Comparison of ENCODE assay signal across 9 cellular contexts in genomic region chr22:37189011-37189466, GRCh38. TPM values are rescaled to one million over a fixed set of nuclear protein-coding genes. Genes with fewer than 3 reads are reported as not detected.
A peak's percentile ranks its signal among the peaks of the same experiment; 100 is the strongest.
DNase-seq lines count a peak whose midpoint lies in the region; ATAC-seq and TF ChIP-seq lines count a peak whose summit lies in the region.
"Had no signal": no experiment of that assay in that cellular context is flagged by ENCODE, and none has a peak within 500 bp of the region (broad histone marks: within the 10 kb centered on the region; RNA-seq: fewer than 3 reads in every experiment).

No MANE protein-coding gene starts in this region.

- H3K27ac ChIP-seq in ascending aorta (peak overlapping the region; percentile 61 to 82), subcutaneous abdominal adipose tissue (ENCODE audit: low read depth, low read length) (peak overlapping the region; percentile 95)

- H3K4me3 ChIP-seq in ascending aorta (no peak overlapping the region), subcutaneous abdominal adipose tissue (ENCODE audit: low read depth in 1 of 5, low read length in 5 of 5) (peak overlapping the region in 3 of 5 donors; percentile 56 to 68 (median 63))
- H3K4me3 ChIP-seq: HAP-1 had no signal

- TF ChIP-seq CTCF in ascending aorta (IDR thresholded peaks at IDR 0.05) (no peak), CD14-positive monocyte (IDR thresholded peaks at IDR 0.05) (no peak)

- DNase-seq in KBM-7: peak; percentile 64
- no peak for DNase-seq in ascending aorta (ENCODE audit: low spot score in 2 of 2)
- no peak for DNase-seq in immature natural killer cell
- DNase-seq in CD14-positive monocyte (ENCODE audit: low spot score): no peak
- no peak for DNase-seq in NCI-H526 (lab: John Stamatoyannopoulos, UW)
- no peak for DNase-seq in DMS53 treated with DMSO at 0.1 percent for 48 hours (lab: John Stamatoyannopoulos, UW; ENCODE audit: unreplicated experiment)
- no peak for DNase-seq in activated CD8-positive, alpha-beta memory T cell treated with anti-CD3 and anti-CD28 coated beads, Interleukin-2, amount 10 ng/mL, durations not matched to agents 7 days and 5 days

- peak overlapping the region in 1 of 5 donors; percentile 33 for H3K9ac ChIP-seq in subcutaneous abdominal adipose tissue (ENCODE audit: low read length in 5 of 5)

- H3K27ac Mint-ChIP-seq in immature natural killer cell (peak overlapping the region; percentile 53 to 90 (median 72)), CD14-positive monocyte (peak overlapping the region in 1 of 7 donors; percentile 32)
- H3K27ac Mint-ChIP-seq in activated CD8-positive, alpha-beta memory T cell treated with anti-CD3 and anti-CD28 coated beads, Interleukin-2, amount 10 ng/mL, durations not matched to agents 7 days and 5 days: no peak overlapping the region

- H3K4me1 ChIP-seq in ascending aorta (peaks cover 6 to 20% of the 10 kb centered on the region in 2 donors), subcutaneous abdominal adipose tissue (ENCODE audit: control insufficient read depth in 5 of 5, insufficient read depth in 5 of 5, low read length in 5 of 5) (peaks cover 17 to 56% (median 43%) of the 10 kb centered on the region in 5 donors)
- H3K4me1 ChIP-seq: HAP-1 had no signal

- peaks cover 66 to 73% of the 10 kb centered on the region in 2 donors for H3K4me1 Mint-ChIP-seq in immature natural killer cell
- peaks cover 18% of the 10 kb centered on the region for H3K4me1 Mint-ChIP-seq in CD14-positive monocyte
- peaks cover 64% of the 10 kb centered on the region for H3K4me1 Mint-ChIP-seq in activated CD8-positive, alpha-beta memory T cell treated with anti-CD3 and anti-CD28 coated beads, Interleukin-2, amount 10 ng/mL, durations not matched to agents 7 days and 5 days

- H3K27me3 ChIP-seq in ascending aorta (no peaks in the 10 kb centered on the region), subcutaneous abdominal adipose tissue (ENCODE audit: control insufficient read depth in 5 of 5, insufficient read depth in 4 of 5, low read length in 5 of 5) (peaks cover 0 to 2% (median 0%) of the 10 kb centered on the region in 5 donors)

- in situ Hi-C loops in KBM-7 (cut with MboI; ENCODE audit: low pct_unique_long_range_greater_than_20kb, low sequenced_read_pairs): no loop called here

- no peaks in the 10 kb centered on the region for H3K9me3 Mint-ChIP-seq in immature natural killer cell
- peaks cover 0 to 3% (median 0%) of the 10 kb centered on the region in 7 donors for H3K9me3 Mint-ChIP-seq in CD14-positive monocyte
- H3K9me3 Mint-ChIP-seq in activated CD8-positive, alpha-beta memory T cell treated with anti-CD3 and anti-CD28 coated beads, Interleukin-2, amount 10 ng/mL, durations not matched to agents 7 days and 5 days (ENCODE audit: low read depth): no peaks in the 10 kb centered on the region

- no peaks in the 10 kb centered on the region for H3K36me3 Mint-ChIP-seq in immature natural killer cell
- no peaks in the 10 kb centered on the region for H3K36me3 Mint-ChIP-seq in CD14-positive monocyte
- H3K36me3 Mint-ChIP-seq in activated CD8-positive, alpha-beta memory T cell treated with anti-CD3 and anti-CD28 coated beads, Interleukin-2, amount 10 ng/mL, durations not matched to agents 7 days and 5 days: peaks cover 21% of the 10 kb centered on the region

- H3K27me3 Mint-ChIP-seq in immature natural killer cell (ENCODE audit: low read depth in 3 of 3) (peaks cover 1 to 3% (median 2%) of the 10 kb centered on the region in 3 donors), CD14-positive monocyte (ENCODE audit: low read depth in 3 of 3) (peaks cover 5 to 17% (median 14%) of the 10 kb centered on the region in 3 donors)
- H3K27me3 Mint-ChIP-seq in activated CD8-positive, alpha-beta memory T cell treated with anti-CD3 and anti-CD28 coated beads, Interleukin-2, amount 10 ng/mL, durations not matched to agents 7 days and 5 days: no peaks in the 10 kb centered on the region

- H3K36me3 ChIP-seq in ascending aorta: no peaks in the 10 kb centered on the region
- H3K36me3 ChIP-seq in subcutaneous abdominal adipose tissue (ENCODE audit: control insufficient read depth in 5 of 5, insufficient read depth in 5 of 5, low read length in 5 of 5): no peaks in the 10 kb centered on the region
- H3K36me3 ChIP-seq: HAP-1 had no signal

- H3K9me3 ChIP-seq in ascending aorta: no peaks in the 10 kb centered on the region
- H3K9me3 ChIP-seq in subcutaneous abdominal adipose tissue (ENCODE audit: control insufficient read depth in 5 of 5, low read length in 5 of 5): no peaks in the 10 kb centered on the region

- no peak for ATAC-seq in activated CD8-positive, alpha-beta memory T cell treated with anti-CD3 and anti-CD28 coated beads, Interleukin-2, amount 10 ng/mL, durations not matched to agents 7 days and 5 days

- CTCF ChIA-PET in activated CD8-positive, alpha-beta memory T cell treated with anti-CD3 and anti-CD28 coated beads, Interleukin-2, amount 10 ng/mL, durations not matched to agents 7 days and 5 days (lab: Charles Lee): interaction anchor here (1.8 kb wide), 1 partner anchor 27 kb away, joined by 3 read pairs; no protein-coding TSS in a partner anchor

- H3K4me3 Mint-ChIP-seq in immature natural killer cell (peak overlapping the region in 4 of 5 donors; percentile 34 to 62 (median 54)), CD14-positive monocyte (no peak overlapping the region)
- H3K4me3 Mint-ChIP-seq in activated CD8-positive, alpha-beta memory T cell treated with anti-CD3 and anti-CD28 coated beads, Interleukin-2, amount 10 ng/mL, durations not matched to agents 7 days and 5 days: no peak overlapping the region

- intact Hi-C loops in ascending aorta (cut with DNase I) (no loop called here), CD14-positive monocyte (cut with micrococcal nuclease) (no loop called here)

RNA-seq across cellular contexts. Expression of gene C1QTNF6, which starts 1.0 kb away (rescaled TPM):
- total RNA-seq in ascending aorta: 4.6 TPM
- 1 to 10 TPM in 2 of 3 donors, not detected in 1; 1.5 to 1.8 TPM for polyA plus RNA-seq in immature natural killer cell
- under 1 TPM; 0.14 to 0.24 TPM for polyA plus RNA-seq in CD14-positive monocyte
- total RNA-seq in activated CD8-positive, alpha-beta memory T cell treated with anti-CD3 and anti-CD28 coated beads, Interleukin-2, amount 10 ng/mL, durations not matched to agents 7 days and 5 days: 1 to 10 TPM; 6.7 to 7.4 TPM

RNA-seq across cellular contexts. Expression of gene SSTR3, which starts 23.2 kb away (rescaled TPM):
- total RNA-seq in ascending aorta: not detected
- polyA plus RNA-seq in immature natural killer cell: not detected
- polyA plus RNA-seq in CD14-positive monocyte: not detected
- 1 to 10 TPM; 1.3 to 2.2 TPM for total RNA-seq in activated CD8-positive, alpha-beta memory T cell treated with anti-CD3 and anti-CD28 coated beads, Interleukin-2, amount 10 ng/mL, durations not matched to agents 7 days and 5 days

RNA-seq across cellular contexts. Expression of gene IL2RB, which starts 39.3 kb away (rescaled TPM):
- 0.96 TPM for total RNA-seq in ascending aorta
- polyA plus RNA-seq in immature natural killer cell (1,000 to 10,000 TPM in 1 of 3 donors, 100 to 1,000 TPM in 2; 863 to 2,762 (median 893) TPM), CD14-positive monocyte (1 to 10 TPM in 1 of 2 donors, under 1 TPM in 1; 0.60 to 1.7 TPM)
- 100 to 1,000 TPM; 376 to 468 TPM for total RNA-seq in activated CD8-positive, alpha-beta memory T cell treated with anti-CD3 and anti-CD28 coated beads, Interleukin-2, amount 10 ng/mL, durations not matched to agents 7 days and 5 days

RNA-seq across cellular contexts. Expression of gene RAC2, which starts 55.0 kb away (rescaled TPM):
- 11.5 TPM for total RNA-seq in ascending aorta
- polyA plus RNA-seq in immature natural killer cell: 1,000 to 10,000 TPM in 2 of 3 donors, 100 to 1,000 TPM in 1; 962 to 1,843 (median 1,262) TPM
- polyA plus RNA-seq in CD14-positive monocyte: 100 to 1,000 TPM; 360 to 529 TPM
- total RNA-seq in activated CD8-positive, alpha-beta memory T cell treated with anti-CD3 and anti-CD28 coated beads, Interleukin-2, amount 10 ng/mL, durations not matched to agents 7 days and 5 days: 100 to 1,000 TPM; 834 to 907 TPM

Comparison
In these comparisons a context has a peak if more than half of its experiments do, and no peak if none do; other contexts are left out.
1. H3K4me3 ChIP-seq: peak in subcutaneous abdominal adipose tissue (3 of 5); none in ascending aorta (0 of 2).
2. H3K4me3 Mint-ChIP-seq: peak in immature natural killer cell (4 of 5); none in CD14-positive monocyte (0 of 2) and activated CD8-positive, alpha-beta memory T cell treated with anti-CD3 and anti-CD28 coated beads, Interleukin-2, amount 10 ng/mL, durations not matched to agents 7 days and 5 days (single experiment).
3. RNA of gene IL2RB, which starts 39.3 kb away (total RNA-seq): 376 to 468 TPM in activated CD8-positive, alpha-beta memory T cell treated with anti-CD3 and anti-CD28 coated beads, Interleukin-2, amount 10 ng/mL, durations not matched to agents 7 days and 5 days; 0.96 TPM in ascending aorta (single experiment); every median in the first group is over 100 times any median in the second.